1 cellular context compared by ENCODE assay signal in the genomic region with DNA sequence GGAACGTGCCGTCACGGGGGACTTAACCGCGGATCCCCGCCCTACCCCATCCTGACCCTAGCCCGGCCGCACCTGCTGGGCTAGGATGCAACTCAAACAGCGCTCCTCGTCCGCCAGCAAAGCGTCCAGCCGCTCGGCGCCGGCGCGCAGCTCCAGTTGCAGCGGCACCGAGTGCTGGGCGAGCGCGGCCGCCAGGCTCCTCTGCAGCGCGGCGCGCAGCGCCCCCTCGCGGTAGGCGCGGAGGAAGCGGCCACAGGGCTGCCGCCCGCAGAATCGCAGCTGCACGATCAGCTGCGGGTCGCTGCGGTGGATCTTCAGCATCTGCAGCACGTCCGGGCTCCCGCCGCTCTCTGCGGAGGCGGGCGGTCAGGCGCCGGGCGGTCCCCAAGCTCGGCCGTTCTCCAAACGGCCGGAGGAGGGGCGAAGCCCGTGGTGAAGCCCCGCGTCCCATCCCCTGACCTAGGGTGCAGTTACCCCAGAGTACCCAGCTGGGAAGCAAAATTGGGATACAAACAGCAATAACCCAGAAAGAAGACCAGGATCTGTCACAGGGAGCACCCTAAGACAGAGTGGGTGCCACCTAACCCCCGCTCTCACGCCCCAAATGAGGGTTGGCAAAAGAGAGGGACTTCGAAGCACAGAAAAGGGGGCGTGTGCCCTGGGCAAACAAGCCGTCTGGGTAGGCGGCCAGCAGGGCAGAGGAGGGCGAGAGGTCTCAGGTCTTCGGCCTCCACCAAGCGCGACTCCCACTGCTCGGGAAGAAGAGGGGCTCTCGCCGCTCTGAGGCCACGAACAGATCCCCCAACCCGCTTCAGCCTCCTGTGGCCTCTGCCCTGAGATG.
TF ChIP-seq lines count a peak whose summit lies in the region.

No MANE protein-coding gene starts in this region.

TF ChIP-seq in K562, 482 proteins besides CTCF, POLR2A, EP300 and RAD21 (continued from another document and continues in another):
- TF ChIP-seq, protein P1, sequence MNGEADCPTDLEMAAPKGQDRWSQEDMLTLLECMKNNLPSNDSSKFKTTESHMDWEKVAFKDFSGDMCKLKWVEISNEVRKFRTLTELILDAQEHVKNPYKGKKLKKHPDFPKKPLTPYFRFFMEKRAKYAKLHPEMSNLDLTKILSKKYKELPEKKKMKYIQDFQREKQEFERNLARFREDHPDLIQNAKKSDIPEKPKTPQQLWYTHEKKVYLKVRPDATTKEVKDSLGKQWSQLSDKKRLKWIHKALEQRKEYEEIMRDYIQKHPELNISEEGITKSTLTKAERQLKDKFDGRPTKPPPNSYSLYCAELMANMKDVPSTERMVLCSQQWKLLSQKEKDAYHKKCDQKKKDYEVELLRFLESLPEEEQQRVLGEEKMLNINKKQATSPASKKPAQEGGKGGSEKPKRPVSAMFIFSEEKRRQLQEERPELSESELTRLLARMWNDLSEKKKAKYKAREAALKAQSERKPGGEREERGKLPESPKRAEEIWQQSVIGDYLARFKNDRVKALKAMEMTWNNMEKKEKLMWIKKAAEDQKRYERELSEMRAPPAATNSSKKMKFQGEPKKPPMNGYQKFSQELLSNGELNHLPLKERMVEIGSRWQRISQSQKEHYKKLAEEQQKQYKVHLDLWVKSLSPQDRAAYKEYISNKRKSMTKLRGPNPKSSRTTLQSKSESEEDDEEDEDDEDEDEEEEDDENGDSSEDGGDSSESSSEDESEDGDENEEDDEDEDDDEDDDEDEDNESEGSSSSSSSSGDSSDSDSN (IDR thresholded peaks at IDR 0.05; ENCODE audit: borderline replicate concordance in 1 of 2, low read depth in 2 of 2, low read length in 2 of 2) = peak; percentile 68 to 92; a peak in 2 of 4 replicates
- TF ChIP-seq, protein P2, sequence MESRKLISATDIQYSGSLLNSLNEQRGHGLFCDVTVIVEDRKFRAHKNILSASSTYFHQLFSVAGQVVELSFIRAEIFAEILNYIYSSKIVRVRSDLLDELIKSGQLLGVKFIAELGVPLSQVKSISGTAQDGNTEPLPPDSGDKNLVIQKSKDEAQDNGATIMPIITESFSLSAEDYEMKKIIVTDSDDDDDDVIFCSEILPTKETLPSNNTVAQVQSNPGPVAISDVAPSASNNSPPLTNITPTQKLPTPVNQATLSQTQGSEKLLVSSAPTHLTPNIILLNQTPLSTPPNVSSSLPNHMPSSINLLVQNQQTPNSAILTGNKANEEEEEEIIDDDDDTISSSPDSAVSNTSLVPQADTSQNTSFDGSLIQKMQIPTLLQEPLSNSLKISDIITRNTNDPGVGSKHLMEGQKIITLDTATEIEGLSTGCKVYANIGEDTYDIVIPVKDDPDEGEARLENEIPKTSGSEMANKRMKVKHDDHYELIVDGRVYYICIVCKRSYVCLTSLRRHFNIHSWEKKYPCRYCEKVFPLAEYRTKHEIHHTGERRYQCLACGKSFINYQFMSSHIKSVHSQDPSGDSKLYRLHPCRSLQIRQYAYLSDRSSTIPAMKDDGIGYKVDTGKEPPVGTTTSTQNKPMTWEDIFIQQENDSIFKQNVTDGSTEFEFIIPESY (CRISPR knock-in tag; IDR thresholded peaks at IDR 0.05) = peak; percentile 69; the same call in 1 of the 2 replicates
- TF ChIP-seq RBM25 (IDR thresholded peaks at IDR 0.05; ENCODE audit: low read depth, low read length, severe bottlenecking) = peak; percentile 58
- TF ChIP-seq FOXJ2 (tag; IDR thresholded peaks at IDR 0.05) = no peak
- no peak for TF ChIP-seq MCM3 (IDR thresholded peaks at IDR 0.05)
- no peak for TF ChIP-seq ESRRB (CRISPR knock-in tag; IDR thresholded peaks at IDR 0.05; ENCODE audit: borderline replicate concordance)
- TF ChIP-seq CREM (IDR thresholded peaks at IDR 0.05; ENCODE audit: low read depth) = 0 out of 2 replicates have a peak, but pooled peaks have one; percentile 12
- TF ChIP-seq, protein P3, sequence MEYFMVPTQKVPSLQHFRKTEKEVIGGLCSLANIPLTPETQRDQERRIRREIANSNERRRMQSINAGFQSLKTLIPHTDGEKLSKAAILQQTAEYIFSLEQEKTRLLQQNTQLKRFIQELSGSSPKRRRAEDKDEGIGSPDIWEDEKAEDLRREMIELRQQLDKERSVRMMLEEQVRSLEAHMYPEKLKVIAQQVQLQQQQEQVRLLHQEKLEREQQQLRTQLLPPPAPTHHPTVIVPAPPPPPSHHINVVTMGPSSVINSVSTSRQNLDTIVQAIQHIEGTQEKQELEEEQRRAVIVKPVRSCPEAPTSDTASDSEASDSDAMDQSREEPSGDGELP (CRISPR knock-in tag; IDR thresholded peaks at IDR 0.05; ENCODE audit: borderline replicate concordance) = peak; percentile 95
- peak; percentile 87 for TF ChIP-seq FUS (optimal IDR thresholded peaks at IDR 0.05; ENCODE audit: low read depth, low read length)
- no peak for TF ChIP-seq NBN (IDR thresholded peaks at IDR 0.05; ENCODE audit: low read depth)
- peak; percentile 73 for TF ChIP-seq CXXC5 (CRISPR knock-in tag; IDR thresholded peaks at IDR 0.05)
- TF ChIP-seq TCFL5 (CRISPR knock-in tag; conservative IDR thresholded peaks at IDR 0.05) = no peak
- no peak for TF ChIP-seq U2AF2 (optimal IDR thresholded peaks at IDR 0.05; ENCODE audit: low read depth, low read length)
- TF ChIP-seq, protein P4, sequence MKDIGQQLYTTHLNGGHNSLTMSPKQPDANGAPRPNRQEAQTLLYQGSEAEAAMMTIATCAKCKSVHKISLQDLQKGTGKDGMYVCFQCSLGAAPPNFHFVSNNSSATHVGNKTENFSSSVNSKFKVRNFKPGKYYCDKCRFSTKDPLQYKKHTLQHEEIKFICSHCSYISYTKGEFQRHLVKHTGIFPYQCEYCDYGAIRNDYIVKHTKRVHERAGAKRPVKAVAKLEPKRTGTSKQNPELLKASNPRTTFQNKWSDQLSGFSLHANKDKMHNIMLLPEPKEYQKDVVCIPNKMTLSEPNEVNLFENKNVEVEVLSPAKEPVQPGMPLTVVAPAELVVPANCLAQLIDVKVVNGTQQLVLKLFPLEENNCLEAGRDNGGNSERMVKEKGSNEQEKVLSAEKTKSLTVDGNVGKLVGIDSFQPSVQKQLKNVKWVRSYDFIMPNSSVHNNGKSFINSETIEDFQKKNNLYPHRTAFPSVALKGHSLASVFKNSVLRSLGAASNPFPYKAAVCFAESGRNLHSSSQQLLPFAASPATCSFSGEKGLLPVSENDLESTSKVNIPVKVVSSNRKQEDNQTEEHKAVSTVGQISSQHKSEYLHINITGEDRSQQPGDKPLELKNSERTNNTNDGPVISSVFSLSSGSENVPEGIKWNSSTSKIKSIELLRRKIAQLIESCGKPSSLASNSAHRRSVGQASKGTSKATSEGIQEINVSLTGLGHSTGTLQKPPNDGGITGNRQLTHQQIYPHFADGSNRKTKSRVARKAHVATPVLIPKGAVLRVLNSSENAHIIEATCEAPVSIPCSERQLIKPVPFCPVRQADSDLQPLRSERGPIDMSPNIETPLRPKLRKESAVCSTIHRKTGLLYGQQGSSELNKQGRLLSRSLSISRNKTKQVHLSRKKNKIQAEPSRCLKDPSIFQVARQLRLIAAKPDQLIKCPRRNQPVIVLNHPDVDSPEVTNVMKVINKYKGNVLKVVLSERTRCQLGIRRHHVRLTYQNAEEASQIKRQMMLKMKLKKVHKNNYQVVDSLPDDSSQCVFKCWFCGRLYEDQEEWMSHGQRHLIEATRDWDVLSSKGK (CRISPR knock-in tag; IDR thresholded peaks at IDR 0.05) = no peak
- peak; percentile 29; the same call in 1 of the 2 replicates for TF ChIP-seq SP1 (CRISPR knock-in tag; IDR thresholded peaks at IDR 0.05)
- peak; percentile 91 for TF ChIP-seq FIP1L1 (IDR thresholded peaks at IDR 0.05; ENCODE audit: low read depth, low read length, poor library complexity, severe bottlenecking)
- TF ChIP-seq RCOR1 (IDR thresholded peaks at IDR 0.05; ENCODE audit: borderline replicate concordance in 1 of 2, low read depth in 2 of 2, low read length in 2 of 2) = peak in 1 of 2 experiments; percentile 54; a peak in 1 of 4 replicates
- TF ChIP-seq ZNF384 (IDR thresholded peaks at IDR 0.05; ENCODE audit: low read depth, low read length) = no peak
- peak; percentile 35 for TF ChIP-seq RBM22 (IDR thresholded peaks at IDR 0.05; ENCODE audit: low read depth, low read length, poor library complexity, severe bottlenecking)
- peak; percentile 54; the same call in 1 of the 2 replicates for TF ChIP-seq L3MBTL2 (IDR thresholded peaks at IDR 0.05)
- TF ChIP-seq KDM2B (CRISPR knock-in tag; IDR thresholded peaks at IDR 0.05) = peak; percentile 9; the same call in 1 of the 2 replicates
- 0 out of 2 replicates have a peak, but pooled peaks have one; percentile 22 for TF ChIP-seq ZNF143 (CRISPR knock-in tag; IDR thresholded peaks at IDR 0.05)
- TF ChIP-seq STAG1 (CRISPR knock-in tag; IDR thresholded peaks at IDR 0.05; ENCODE audit: borderline replicate concordance) = peak; percentile 86
- no peak for TF ChIP-seq MXI1 (IDR thresholded peaks at IDR 0.05; ENCODE audit: low read depth, low read length)
- TF ChIP-seq, protein P5, sequence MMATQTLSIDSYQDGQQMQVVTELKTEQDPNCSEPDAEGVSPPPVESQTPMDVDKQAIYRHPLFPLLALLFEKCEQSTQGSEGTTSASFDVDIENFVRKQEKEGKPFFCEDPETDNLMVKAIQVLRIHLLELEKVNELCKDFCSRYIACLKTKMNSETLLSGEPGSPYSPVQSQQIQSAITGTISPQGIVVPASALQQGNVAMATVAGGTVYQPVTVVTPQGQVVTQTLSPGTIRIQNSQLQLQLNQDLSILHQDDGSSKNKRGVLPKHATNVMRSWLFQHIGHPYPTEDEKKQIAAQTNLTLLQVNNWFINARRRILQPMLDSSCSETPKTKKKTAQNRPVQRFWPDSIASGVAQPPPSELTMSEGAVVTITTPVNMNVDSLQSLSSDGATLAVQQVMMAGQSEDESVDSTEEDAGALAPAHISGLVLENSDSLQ (IDR thresholded peaks at IDR 0.05) = no peak
- peak; percentile 74 for TF ChIP-seq CCNT2 (IDR thresholded peaks at IDR 0.05; ENCODE audit: borderline replicate concordance, extremely low read depth, insufficient read length, low read depth, low read length)
- TF ChIP-seq KHSRP (IDR thresholded peaks at IDR 0.05) = no peak
- TF ChIP-seq NRF1 (conservative IDR thresholded peaks at IDR 0.05 in 1 of 2, IDR thresholded peaks at IDR 0.05 in 1 of 2) = peak; percentile 70 to 77
- peak; percentile 54; the same call in 1 of the 2 replicates for TF ChIP-seq ZKSCAN1 (IDR thresholded peaks at IDR 0.05; ENCODE audit: low read depth, low read length)
- peak; percentile 75; the same call in 1 of the 2 replicates for TF ChIP-seq ZBTB1 (CRISPR knock-in tag; IDR thresholded peaks at IDR 0.05; ENCODE audit: borderline replicate concordance, low read depth)
- TF ChIP-seq DIDO1 (tag; IDR thresholded peaks at IDR 0.05; ENCODE audit: low read depth) = no peak
- TF ChIP-seq, protein P6, sequence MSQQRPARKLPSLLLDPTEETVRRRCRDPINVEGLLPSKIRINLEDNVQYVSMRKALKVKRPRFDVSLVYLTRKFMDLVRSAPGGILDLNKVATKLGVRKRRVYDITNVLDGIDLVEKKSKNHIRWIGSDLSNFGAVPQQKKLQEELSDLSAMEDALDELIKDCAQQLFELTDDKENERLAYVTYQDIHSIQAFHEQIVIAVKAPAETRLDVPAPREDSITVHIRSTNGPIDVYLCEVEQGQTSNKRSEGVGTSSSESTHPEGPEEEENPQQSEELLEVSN (IDR thresholded peaks at IDR 0.05; ENCODE audit: borderline replicate concordance in 1 of 2, extremely low read depth in 1 of 2, insufficient read depth in 1 of 2, insufficient read length in 1 of 2, low read depth in 1 of 2, low read length in 1 of 2, poor library complexity in 1 of 2, severe bottlenecking in 1 of 2) = peak in 1 of 2 experiments; percentile 44
- TF ChIP-seq SREBF1 (IDR thresholded peaks at IDR 0.05; ENCODE audit: borderline replicate concordance, low read depth, low read length) = no peak
- TF ChIP-seq GATAD2B (IDR thresholded peaks at IDR 0.05; ENCODE audit: borderline replicate concordance) = peak; percentile 58; the same call in 1 of the 2 replicates
- no peak for TF ChIP-seq ZNF282 (CRISPR knock-in tag; IDR thresholded peaks at IDR 0.05)
- TF ChIP-seq RBFOX2 (IDR thresholded peaks at IDR 0.05; ENCODE audit: low read depth, low read length) = 0 out of 2 replicates have a peak, but pooled peaks have one; percentile 29
- peak; percentile 96 for TF ChIP-seq SMC3 (conservative IDR thresholded peaks at IDR 0.05; ENCODE audit: insufficient read depth, low read depth, low read length)
- no peak for TF ChIP-seq TBP (optimal IDR thresholded peaks at IDR 0.05; ENCODE audit: low read depth, low read length)
- no peak for TF ChIP-seq HLTF (IDR thresholded peaks at IDR 0.05)
- TF ChIP-seq, protein P7, sequence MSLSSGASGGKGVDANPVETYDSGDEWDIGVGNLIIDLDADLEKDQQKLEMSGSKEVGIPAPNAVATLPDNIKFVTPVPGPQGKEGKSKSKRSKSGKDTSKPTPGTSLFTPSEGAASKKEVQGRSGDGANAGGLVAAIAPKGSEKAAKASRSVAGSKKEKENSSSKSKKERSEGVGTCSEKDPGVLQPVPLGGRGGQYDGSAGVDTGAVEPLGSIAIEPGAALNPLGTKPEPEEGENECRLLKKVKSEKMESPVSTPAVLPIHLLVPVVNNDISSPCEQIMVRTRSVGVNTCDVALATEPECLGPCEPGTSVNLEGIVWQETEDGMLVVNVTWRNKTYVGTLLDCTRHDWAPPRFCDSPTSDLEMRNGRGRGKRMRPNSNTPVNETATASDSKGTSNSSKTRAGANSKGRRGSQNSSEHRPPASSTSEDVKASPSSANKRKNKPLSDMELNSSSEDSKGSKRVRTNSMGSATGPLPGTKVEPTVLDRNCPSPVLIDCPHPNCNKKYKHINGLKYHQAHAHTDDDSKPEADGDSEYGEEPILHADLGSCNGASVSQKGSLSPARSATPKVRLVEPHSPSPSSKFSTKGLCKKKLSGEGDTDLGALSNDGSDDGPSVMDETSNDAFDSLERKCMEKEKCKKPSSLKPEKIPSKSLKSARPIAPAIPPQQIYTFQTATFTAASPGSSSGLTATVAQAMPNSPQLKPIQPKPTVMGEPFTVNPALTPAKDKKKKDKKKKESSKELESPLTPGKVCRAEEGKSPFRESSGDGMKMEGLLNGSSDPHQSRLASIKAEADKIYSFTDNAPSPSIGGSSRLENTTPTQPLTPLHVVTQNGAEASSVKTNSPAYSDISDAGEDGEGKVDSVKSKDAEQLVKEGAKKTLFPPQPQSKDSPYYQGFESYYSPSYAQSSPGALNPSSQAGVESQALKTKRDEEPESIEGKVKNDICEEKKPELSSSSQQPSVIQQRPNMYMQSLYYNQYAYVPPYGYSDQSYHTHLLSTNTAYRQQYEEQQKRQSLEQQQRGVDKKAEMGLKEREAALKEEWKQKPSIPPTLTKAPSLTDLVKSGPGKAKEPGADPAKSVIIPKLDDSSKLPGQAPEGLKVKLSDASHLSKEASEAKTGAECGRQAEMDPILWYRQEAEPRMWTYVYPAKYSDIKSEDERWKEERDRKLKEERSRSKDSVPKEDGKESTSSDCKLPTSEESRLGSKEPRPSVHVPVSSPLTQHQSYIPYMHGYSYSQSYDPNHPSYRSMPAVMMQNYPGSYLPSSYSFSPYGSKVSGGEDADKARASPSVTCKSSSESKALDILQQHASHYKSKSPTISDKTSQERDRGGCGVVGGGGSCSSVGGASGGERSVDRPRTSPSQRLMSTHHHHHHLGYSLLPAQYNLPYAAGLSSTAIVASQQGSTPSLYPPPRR (CRISPR knock-in tag; IDR thresholded peaks at IDR 0.05; ENCODE audit: borderline replicate concordance) = 0 out of 2 replicates have a peak, but pooled peaks have one; percentile 57
- TF ChIP-seq HCFC1 (IDR thresholded peaks at IDR 0.05; ENCODE audit: low read depth, low read length) = peak; percentile 19; the same call in 1 of the 2 replicates
- TF ChIP-seq FOXK2 (conservative IDR thresholded peaks at IDR 0.05 in 1 of 2, IDR thresholded peaks at IDR 0.05 in 1 of 2; ENCODE audit: low read depth in 2 of 2) = no peak
